ENCODE assay signal across 10 cellular contexts in genomic region chr3:177538064-177538742, GRCh38.
DNase-seq lines count a peak whose midpoint lies in the region; ATAC-seq and TF ChIP-seq lines count a peak whose summit lies in the region.
"Had no signal": no experiment of that assay in that cellular context is flagged by ENCODE, and none has a peak within 500 bp of the region (broad histone marks: within the 10 kb centered on the region; RNA-seq: fewer than 3 reads in every experiment).

No MANE protein-coding gene starts in this region.

- ATAC-seq in Right ventricle myocardium inferior: peak; percentile 95

- 49% methylated on average over 4 of the region's 4 CpGs for WGBS in mammary epithelial cell (ENCODE audit: low coverage, missing lambda C conversion rate)

- no peak overlapping the region for H3K9ac ChIP-seq in mammary epithelial cell (ENCODE audit: insufficient read depth, low read length)

- intact Hi-C loops in Right ventricle myocardium inferior (cut with DNase I): no loop called here
- intact Hi-C loops in mammary epithelial cell (cut with micrococcal nuclease): no loop called here
- intact Hi-C loops in PC-9 (cut with micrococcal nuclease; ENCODE audit: unreplicated experiment): no loop called here
- intact Hi-C loops in A673 (cut with micrococcal nuclease; ENCODE audit: unreplicated experiment): no loop called here

- H3K4me3 ChIP-seq in right atrium auricular region (no peak overlapping the region), mammary epithelial cell (replicated peaks in 1 of 3; ENCODE audit: insufficient read depth in 1 of 3, low read depth in 2 of 3, low read length in 3 of 3) (no peak overlapping the region), PC-9 (no peak overlapping the region), A673 (ENCODE audit: low read depth, low read length, poor library complexity, severe bottlenecking) (no peak overlapping the region)
- H3K4me3 ChIP-seq: cardiac muscle cell had no signal

- no peak for TF ChIP-seq CTCF in right atrium auricular region (IDR thresholded peaks at IDR 0.05)
- no peak for TF ChIP-seq CTCF in mammary epithelial cell (conservative IDR thresholded peaks at IDR 0.05 in 1 of 2, IDR thresholded peaks at IDR 0.05 in 1 of 2; ENCODE audit: extremely low read depth in 1 of 2, insufficient read depth in 1 of 2, low read depth in 1 of 2, low read length in 2 of 2)
- TF ChIP-seq CTCF in PC-9 (conservative IDR thresholded peaks at IDR 0.05): no peak
- TF ChIP-seq CTCF in A673 (conservative IDR thresholded peaks at IDR 0.05; ENCODE audit: low read depth, low read length): no peak

- H3K4me1 ChIP-seq in right atrium auricular region (peaks cover 0 to 23% of the 10 kb centered on the region in 2 donors), mammary epithelial cell (ENCODE audit: insufficient read depth, low read length) (peaks cover 5% of the 10 kb centered on the region), PC-9 (replicated peaks; ENCODE audit: insufficient read depth) (no peaks in the 10 kb centered on the region; the same call in 1 of the 2 replicates), A673 (ENCODE audit: insufficient read depth, low read length, poor library complexity, severe bottlenecking) (peaks cover 7% of the 10 kb centered on the region)

- H2AFZ ChIP-seq in mammary epithelial cell (ENCODE audit: low read depth, low read length): peak overlapping the region; percentile 25
- H2AFZ ChIP-seq in PC-9: no peak overlapping the region

- H3K79me2 ChIP-seq in mammary epithelial cell (ENCODE audit: insufficient read depth, low read length): no peaks in the 10 kb centered on the region
- no peaks in the 10 kb centered on the region for H3K79me2 ChIP-seq in PC-9 (ENCODE audit: low read depth)

- CTCF ChIA-PET in mammary epithelial cell (lab: Charles Lee; ENCODE audit: low non-redundant PET) (interaction anchor here (0.7 kb wide), 1 partner anchor 488 kb away, joined by 18 read pairs; no protein-coding TSS in a partner anchor), PC-9 (lab: Charles Lee) (interaction anchor here (0.7 kb wide), 1 partner anchor 1690 kb away, joined by 5 read pairs; no protein-coding TSS in a partner anchor), A673 (lab: Charles Lee) (no interaction called here)

- H3K9me3 ChIP-seq in right atrium auricular region: no peaks in the 10 kb centered on the region
- no peaks in the 10 kb centered on the region for H3K9me3 ChIP-seq in mammary epithelial cell (replicated peaks; ENCODE audit: insufficient read depth, low read length)
- H3K9me3 ChIP-seq in PC-9 (ENCODE audit: insufficient read depth, low read depth): no peaks in the 10 kb centered on the region; the same call in 1 of the 2 replicates
- H3K9me3 ChIP-seq in A673 (ENCODE audit: low read depth, low read length, poor library complexity, severe bottlenecking): no peaks in the 10 kb centered on the region

- H3F3A ChIP-seq in PC-9 (ENCODE audit: insufficient read depth, low read depth): no peaks in the 10 kb centered on the region

- H3K4me2 ChIP-seq in mammary epithelial cell (ENCODE audit: insufficient read depth, low read depth, low read length): no peak overlapping the region
- H3K4me2 ChIP-seq in PC-9: no peak overlapping the region

- dilution Hi-C loops in mammary epithelial cell (cut with HindIII; ENCODE audit: low sequenced_read_pairs): no loop called here

- H3K27ac ChIP-seq in right atrium auricular region (no peak overlapping the region), mammary epithelial cell (ENCODE audit: insufficient read depth, low read depth, low read length) (no peak overlapping the region), PC-9 (no peak overlapping the region), A673 (ENCODE audit: low read depth, low read length, poor library complexity, severe bottlenecking) (no peak overlapping the region)
- H3K27ac ChIP-seq: cardiac muscle cell had no signal

- in situ Hi-C loops in mammary epithelial cell (cut with MboI; ENCODE audit: low sequenced_read_pairs in 2 of 2): no loop called here

- BruUV-seq in mammary epithelial cell (replicated peaks; lab: Mats Ljungman, UMichigan): no TSS peak
- no TSS peak for BruUV-seq in PC-9 (replicated peaks; lab: Mats Ljungman, UMichigan)
- no TSS peak for BruUV-seq in A673 (replicated peaks; lab: Mats Ljungman, UMichigan)

- no peaks in the 10 kb centered on the region for H4K20me1 ChIP-seq in mammary epithelial cell (ENCODE audit: insufficient read depth, low read length)
- H4K20me1 ChIP-seq in PC-9 (ENCODE audit: insufficient read depth): no peaks in the 10 kb centered on the region

- DNase-seq in Right ventricle myocardium inferior (ENCODE audit: missing footprints) (no peak), right atrium auricular region (ENCODE audit: low spot score) (no peak), mammary epithelial cell (peak; percentile 22), medulla oblongata (ENCODE audit: extremely low spot score) (peak; percentile 71), PC-9 (no peak), A673 (ENCODE audit: low spot score) (no peak), NCI-H345 (lab: John Stamatoyannopoulos, UW) (no peak), OCI-M2 (lab: John Stamatoyannopoulos, UW; ENCODE audit: unreplicated experiment) (no peak)
- DNase-seq: NCI-H524 had no signal

- H3K36me3 ChIP-seq in right atrium auricular region (no peaks in the 10 kb centered on the region), mammary epithelial cell (ENCODE audit: insufficient read depth, low read length) (no peaks in the 10 kb centered on the region), PC-9 (ENCODE audit: low read depth) (no peaks in the 10 kb centered on the region), A673 (ENCODE audit: insufficient read depth, low read length, poor library complexity, severe bottlenecking) (no peaks in the 10 kb centered on the region)
- H3K36me3 ChIP-seq: cardiac muscle cell had no signal

- no peaks in the 10 kb centered on the region for H3K9me2 ChIP-seq in PC-9 (ENCODE audit: insufficient read depth)

- POLR2A ChIA-PET in PC-9 (lab: Charles Lee; ENCODE audit: unreplicated experiment) (no interaction called here), A673 (lab: Charles Lee; ENCODE audit: low non-redundant PET) (no interaction called here)

- H3K27me3 ChIP-seq in right atrium auricular region (no peaks in the 10 kb centered on the region), mammary epithelial cell (ENCODE audit: insufficient read depth, low read length) (no peaks in the 10 kb centered on the region), PC-9 (ENCODE audit: insufficient read depth, low read depth) (no peaks in the 10 kb centered on the region), A673 (replicated peaks; ENCODE audit: insufficient read depth, low read depth, low read length, poor library complexity) (no peaks in the 10 kb centered on the region)
- H3K27me3 ChIP-seq: cardiac muscle cell had no signal

Comparison
In these comparisons a context has a peak if more than half of its experiments do, and no peak if none do; other contexts are left out.
1. DNase-seq: peak in mammary epithelial cell (single experiment) and medulla oblongata (single experiment); none in Right ventricle myocardium inferior (single experiment), right atrium auricular region (single experiment), PC-9 (0 of 2), A673 (single experiment), NCI-H345 (single experiment) and OCI-M2 (single experiment).